ENCODE assay signal across 10 cellular contexts in the genomic region with DNA sequence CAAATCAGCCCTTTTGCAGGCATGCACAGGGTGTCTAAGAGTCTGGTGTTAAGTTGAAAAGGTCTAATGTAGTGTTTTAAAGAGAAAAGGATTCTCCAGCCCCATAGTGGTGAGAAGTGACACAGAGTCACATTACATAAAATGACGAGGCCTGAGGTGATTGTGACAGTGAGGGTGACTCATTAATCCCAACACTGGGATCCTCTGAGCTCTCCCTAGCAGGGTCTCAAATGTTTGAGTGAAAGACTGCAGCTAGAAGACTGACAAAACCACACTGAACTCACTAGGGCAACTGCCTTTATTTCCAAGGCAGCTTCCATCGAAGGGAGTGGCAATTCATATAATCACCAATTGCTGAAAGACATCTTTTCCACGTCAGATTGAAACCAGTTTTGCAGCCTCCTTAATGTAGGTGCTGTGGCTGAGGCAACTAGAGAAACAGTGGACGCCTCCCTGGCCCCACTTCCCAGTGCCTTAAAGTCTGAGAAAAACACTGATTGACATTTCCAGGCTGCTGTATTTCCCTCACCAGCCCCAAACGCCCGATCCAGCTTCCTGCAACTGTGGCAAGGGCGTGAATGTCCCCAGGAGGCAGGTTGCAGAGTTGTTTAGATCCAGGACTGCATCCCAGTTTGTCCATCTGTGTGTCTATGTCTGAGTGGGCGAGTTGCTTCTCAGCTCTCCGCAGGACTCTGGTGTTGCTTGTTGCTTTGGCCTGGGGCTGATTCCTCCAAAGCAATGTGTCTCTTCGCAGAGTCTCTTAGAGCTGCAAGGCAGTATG.
A peak's percentile ranks its signal among the peaks of the same experiment; 100 is the strongest.
DNase-seq lines count a peak whose midpoint lies in the region; ATAC-seq and TF ChIP-seq lines count a peak whose summit lies in the region.
"Had no signal": no experiment of that assay in that cellular context is flagged by ENCODE, and none has a peak within 500 bp of the region (broad histone marks: within the 10 kb centered on the region; RNA-seq: fewer than 3 reads in every experiment).

No MANE protein-coding gene starts in this region.

- no peaks in the 10 kb centered on the region for H3K27me3 Mint-ChIP-seq in activated T-helper 17 cell treated with anti-CD3 and anti-CD28 coated beads, Interleukin-2, amount 50 U/mL, for 72 hours
- H3K27me3 Mint-ChIP-seq in naive thymus-derived CD8-positive, alpha-beta T cell = no peaks in the 10 kb centered on the region

- H2BK20ac ChIP-seq in IMR-90 (ENCODE audit: low read depth, low read length) = peak overlapping the region; percentile 94

- peak overlapping the region; percentile 65; the same call in 1 of the 2 replicates for H4K5ac ChIP-seq in IMR-90 (ENCODE audit: low read depth, low read length)

- no peak overlapping the region; the same call in 1 of the 2 replicates for H3K56ac ChIP-seq in IMR-90 (ENCODE audit: extremely low read depth, insufficient read depth, low read length)

- peaks cover 86% of the 10 kb centered on the region for H3K36me3 ChIP-seq in DND-41 (ENCODE audit: insufficient read depth, low read length)
- no peaks in the 10 kb centered on the region for H3K36me3 ChIP-seq in IMR-90 (ENCODE audit: control insufficient read depth, insufficient read depth, low read length)
- H3K36me3 ChIP-seq: thoracic aorta had no signal

- H2AK9ac ChIP-seq in IMR-90 (replicated peaks; ENCODE audit: low read depth, low read length, poor library complexity) = no peak overlapping the region

- no peak for TF ChIP-seq POLR2A in IMR-90 (IDR thresholded peaks at IDR 0.05; ENCODE audit: low read depth, low read length)

- BruUV-seq in IMR-90 (replicated peaks; lab: Mats Ljungman, UMichigan) = no TSS peak

- no peak overlapping the region for H3K4me2 ChIP-seq in DND-41 (ENCODE audit: insufficient read depth, low read length)
- H3K4me2 ChIP-seq in IMR-90 (ENCODE audit: low read depth, low read length) = no peak overlapping the region

- in situ Hi-C loops in IMR-90 (cut with MboI; ENCODE audit: low sequenced_read_pairs) = no loop called here

- H3K9me3 ChIP-seq in DND-41 (ENCODE audit: insufficient read depth, low read length, severe bottlenecking) = no peaks in the 10 kb centered on the region
- H3K9me3 ChIP-seq in IMR-90 (ENCODE audit: control insufficient read depth, insufficient read depth, low read length) = no peaks in the 10 kb centered on the region
- H3K9me3 ChIP-seq: thoracic aorta had no signal

- H3K79me1 ChIP-seq in IMR-90 (ENCODE audit: low read depth in 1 of 2, low read length in 2 of 2) = peaks cover 3 to 38% of the 10 kb centered on the region in 2 experiments; a peak in 2 of 4 replicates

- H2BK15ac ChIP-seq in IMR-90 (ENCODE audit: low read depth, low read length) = peak overlapping the region; percentile 85

- peak overlapping the region; percentile 2 to 82; a peak in 2 of 4 replicates for H4K8ac ChIP-seq in IMR-90 (ENCODE audit: low read depth in 2 of 2, low read length in 2 of 2)

- dilution Hi-C loops in IMR-90 (cut with HindIII; ENCODE audit: low sequenced_read_pairs, unreplicated experiment) = no loop called here

- H3K4ac ChIP-seq in IMR-90 (ENCODE audit: low read depth, low read length) = peak overlapping the region; percentile 96

- CTCF ChIA-PET in IMR-90 (lab: Yijun Ruan, JAX) = interaction anchor here (1.0 kb wide), 1 partner anchor 80 kb away, joined by 3 read pairs; no protein-coding TSS in a partner anchor

- peaks cover 71% of the 10 kb centered on the region for H3K4me1 Mint-ChIP-seq in activated T-helper 17 cell treated with anti-CD3 and anti-CD28 coated beads, Interleukin-2, amount 50 U/mL, for 72 hours
- peaks cover 53 to 95% (median 90%) of the 10 kb centered on the region in 4 donors for H3K4me1 Mint-ChIP-seq in naive thymus-derived CD8-positive, alpha-beta T cell

- H3K9me3 Mint-ChIP-seq in activated T-helper 17 cell treated with anti-CD3 and anti-CD28 coated beads, Interleukin-2, amount 50 U/mL, for 72 hours = no peaks in the 10 kb centered on the region
- H3K9me3 Mint-ChIP-seq in naive thymus-derived CD8-positive, alpha-beta T cell = no peaks in the 10 kb centered on the region

- H4K20me1 ChIP-seq in DND-41 (ENCODE audit: insufficient read depth, low read length) (peaks cover 79% of the 10 kb centered on the region), IMR-90 (ENCODE audit: insufficient read depth, low read length) (no peaks in the 10 kb centered on the region)

- no peak overlapping the region for H3K9ac ChIP-seq in DND-41 (ENCODE audit: low read depth, low read length)
- H3K9ac ChIP-seq in IMR-90 (ENCODE audit: low read depth, low read length) = no peak overlapping the region

- H3K9me1 ChIP-seq in IMR-90 (ENCODE audit: insufficient read depth, low read length) = peaks cover 34% of the 10 kb centered on the region

- peaks cover 97% of the 10 kb centered on the region for H3K79me2 ChIP-seq in DND-41 (ENCODE audit: insufficient read depth, low read length)

- TF ChIP-seq CTCF in DND-41 (IDR thresholded peaks at IDR 0.05; ENCODE audit: borderline replicate concordance, extremely low read depth, low read length, poor library complexity, severe bottlenecking) = no peak
- TF ChIP-seq CTCF in IMR-90 (conservative IDR thresholded peaks at IDR 0.05; ENCODE audit: low read depth, low read length) = no peak

- ATAC-seq in DND-41 (ENCODE audit: insufficient read depth, low read depth) = peak; percentile 29; the same call in 2 of the 3 replicates
- peak; percentile 25; the same call in 1 of the 2 replicates for ATAC-seq in IMR-90 (ENCODE audit: low read depth)
- peak; percentile 75 for ATAC-seq in activated T-helper 17 cell treated with anti-CD3 and anti-CD28 coated beads, Interleukin-2, amount 50 U/mL, for 72 hours (replicated peaks)
- no peak for ATAC-seq in naive thymus-derived CD8-positive, alpha-beta T cell
- no peak for ATAC-seq in HG03280 (IDR thresholded peaks at IDR 0.05; ENCODE audit: unreplicated experiment)

- no peak overlapping the region for H2BK5ac ChIP-seq in IMR-90 (ENCODE audit: low read depth, low read length, poor library complexity, severe bottlenecking)

- peak overlapping the region; percentile 93 for H2BK120ac ChIP-seq in IMR-90 (ENCODE audit: low read depth, low read length)

- no peak overlapping the region for H2AFZ ChIP-seq in DND-41 (ENCODE audit: low read depth, low read length)
- peak overlapping the region; percentile 25 for H2AFZ ChIP-seq in IMR-90 (replicated peaks; ENCODE audit: low read length, poor library complexity)

- peak overlapping the region; percentile 87 for H3K14ac ChIP-seq in IMR-90 (replicated peaks; ENCODE audit: low read depth, low read length)

- intact Hi-C loops in IMR-90 (cut with micrococcal nuclease) = no loop called here

- H3K4me3 Mint-ChIP-seq in activated T-helper 17 cell treated with anti-CD3 and anti-CD28 coated beads, Interleukin-2, amount 50 U/mL, for 72 hours = peak overlapping the region; percentile 93
- H3K4me3 Mint-ChIP-seq in naive thymus-derived CD8-positive, alpha-beta T cell = peak overlapping the region in 7 of 10 donors; percentile 12 to 77 (median 57)

- H3K18ac ChIP-seq in IMR-90 (ENCODE audit: low read depth, low read length) = peak overlapping the region; percentile 2; the same call in 1 of the 2 replicates

- peaks cover 36% of the 10 kb centered on the region for H3K4me1 ChIP-seq in DND-41 (ENCODE audit: insufficient read depth, low read length)
- peaks cover 15% of the 10 kb centered on the region for H3K4me1 ChIP-seq in IMR-90 (ENCODE audit: control insufficient read depth, insufficient read depth, low read length)

- POLR2A ChIA-PET in IMR-90 (lab: Charles Lee; ENCODE audit: unreplicated experiment) = no interaction called here
- POLR2A ChIA-PET in naive thymus-derived CD8-positive, alpha-beta T cell (lab: Charles Lee) = interaction anchor here (0.6 to 1.4 kb wide), 4 partner anchors 13 to 80 kb away, joined by 3 to 4 read pairs (median 3); no protein-coding TSS in a partner anchor

- H3K27ac ChIP-seq in DND-41 (ENCODE audit: low read length) (peak overlapping the region; percentile 30), IMR-90 (ENCODE audit: insufficient read depth, low read length) (no peak overlapping the region; the same call in 1 of the 2 replicates)
- H3K27ac ChIP-seq: thoracic aorta had no signal

- no peak for DNase-seq in DND-41
- peak; percentile 35 for DNase-seq in IMR-90
- no peak for DNase-seq in naive thymus-derived CD8-positive, alpha-beta T cell
- no peak for DNase-seq in central memory CD4-positive, alpha-beta T cell
- DNase-seq in UCSD-AML1 (lab: John Stamatoyannopoulos, UW; ENCODE audit: unreplicated experiment) = no peak
- no peak for DNase-seq in epidermal melanocyte (ENCODE audit: insufficient read length, low spot score)
- DNase-seq: NCI-H446 treated with DMSO at 0.1 percent for 48 hours had no signal

- peak overlapping the region; percentile 84 for H3K23ac ChIP-seq in IMR-90 (ENCODE audit: low read depth, low read length)

- H3K27me3 ChIP-seq in DND-41 (ENCODE audit: insufficient read depth, low read length, poor library complexity) (no peaks in the 10 kb centered on the region), IMR-90 (ENCODE audit: control insufficient read depth, insufficient read depth, low read length) (no peaks in the 10 kb centered on the region)

- no CpG with 5 or more reads among the region's 10 CpGs for WGBS in IMR-90 (ENCODE audit: extremely low coverage in 2 of 2, insufficient read length in 1 of 2), 2 experiments

- peak overlapping the region; percentile 99 for H3K27ac Mint-ChIP-seq in activated T-helper 17 cell treated with anti-CD3 and anti-CD28 coated beads, Interleukin-2, amount 50 U/mL, for 72 hours
- peak overlapping the region in 9 of 10 donors; percentile 22 to 94 (median 82) for H3K27ac Mint-ChIP-seq in naive thymus-derived CD8-positive, alpha-beta T cell

- no peak overlapping the region for H3K4me3 ChIP-seq in DND-41 (ENCODE audit: low read depth in 1 of 2, low read length in 2 of 2)
- no peak overlapping the region for H3K4me3 ChIP-seq in IMR-90 (ENCODE audit: insufficient read depth, low read depth, low read length)
- H3K4me3 ChIP-seq: thoracic aorta had no signal

- peaks cover 8% of the 10 kb centered on the region for H3K36me3 Mint-ChIP-seq in activated T-helper 17 cell treated with anti-CD3 and anti-CD28 coated beads, Interleukin-2, amount 50 U/mL, for 72 hours (ENCODE audit: low read depth)
- peaks cover 0 to 38% (median 2%) of the 10 kb centered on the region in 3 donors for H3K36me3 Mint-ChIP-seq in naive thymus-derived CD8-positive, alpha-beta T cell

- peak overlapping the region; percentile 94 for H4K91ac ChIP-seq in IMR-90 (ENCODE audit: insufficient read depth, low read depth, low read length)

- H2AK5ac ChIP-seq in IMR-90 (ENCODE audit: low read depth, low read length) = peak overlapping the region; percentile 97

- TF ChIP-seq RAD21 in IMR-90 (IDR thresholded peaks at IDR 0.05; ENCODE audit: low read length) = no peak

TF ChIP-seq in IMR-90, 13 proteins besides CTCF, POLR2A, EP300 and RAD21:
- TF ChIP-seq MXI1 (IDR thresholded peaks at IDR 0.05; ENCODE audit: borderline replicate concordance, low read depth, low read length) (no peak), MAZ (IDR thresholded peaks at IDR 0.05; ENCODE audit: borderline replicate concordance, low read depth, low read length) (no peak), CEBPB (IDR thresholded peaks at IDR 0.05; ENCODE audit: low read depth, low read length) (peak; percentile 23; the same call in 1 of the 2 replicates), SMC3 (IDR thresholded peaks at IDR 0.05; ENCODE audit: low read depth, low read length) (no peak)

Comparison
In these comparisons a context has a peak if more than half of its experiments do, and no peak if none do; other contexts are left out.
1. ATAC-seq: peak in DND-41 (single experiment), IMR-90 (single experiment) and activated T-helper 17 cell treated with anti-CD3 and anti-CD28 coated beads, Interleukin-2, amount 50 U/mL, for 72 hours (single experiment); none in naive thymus-derived CD8-positive, alpha-beta T cell (0 of 2) and HG03280 (single experiment).